Comparison of ENCODE assay signal across 8 cellular contexts in genomic region chr6:31128093-31128676, GRCh38.
DNase-seq lines count a peak whose midpoint lies in the region; ATAC-seq, FAIRE-seq and TF ChIP-seq lines count a peak whose summit lies in the region.

No MANE protein-coding gene starts in this region.

- DNase-seq in D721Med (ENCODE audit: insufficient read length, low spot score): peak; percentile 50
- DNase-seq in HuH-7.5 (ENCODE audit: low spot score): peak; percentile 59
- DNase-seq in T follicular helper cell (ENCODE audit: low read depth): peak; percentile 62
- DNase-seq in adipocyte (ENCODE audit: low read depth): peak; percentile 68
- peak; percentile 80 for DNase-seq in iPS-NIHi7 (ENCODE audit: extremely low spot score)
- DNase-seq in stimulated activated CD4-positive, alpha-beta T cell treated with anti-CD3 and anti-CD28 coated beads, Interleukin-1b, Interleukin-23, amount 100 ng/mL, for 24 hours (ENCODE audit: low read depth in 4 of 4, low spot score in 1 of 4): peak; percentile 42 to 71 (median 58)

- no peaks in the 10 kb centered on the region for H3K9me3 ChIP-seq in adipocyte (ENCODE audit: control insufficient read depth, low read length)

- no peak overlapping the region for H3K4me3 ChIP-seq in adipocyte (ENCODE audit: low read length)

- no peak for FAIRE-seq in D721Med (lab: Jason Lieb, UNC)

- no peaks in the 10 kb centered on the region for H3K36me3 ChIP-seq in adipocyte (ENCODE audit: control insufficient read depth, insufficient read depth, low read length, severe bottlenecking)

- H3K27me3 ChIP-seq in adipocyte (replicated peaks; ENCODE audit: control insufficient read depth, insufficient read depth, low read length): peaks cover 12% of the 10 kb centered on the region

- no peak for ATAC-seq in GM18861 (IDR thresholded peaks at IDR 0.05; ENCODE audit: unreplicated experiment)
- ATAC-seq in GM18858 (IDR thresholded peaks at IDR 0.05; ENCODE audit: unreplicated experiment): no peak

- peaks cover 19% of the 10 kb centered on the region for H3K4me1 ChIP-seq in adipocyte (ENCODE audit: control insufficient read depth, insufficient read depth, low read length)

- peak; percentile 66 for TF ChIP-seq CTCF in D721Med (IDR thresholded peaks at IDR 0.05; ENCODE audit: insufficient read depth, missing control alignments)

- H3K9ac ChIP-seq in adipocyte (ENCODE audit: low read length): no peak overlapping the region
